In genomic region chr12:54222609-54223008, GRCh38 we compare ENCODE assay signal across 17 cellular contexts. TPM values are rescaled to one million over a fixed set of nuclear protein-coding genes. Genes with fewer than 3 reads are reported as not detected.
DNase-seq lines count a peak whose midpoint lies in the region; ATAC-seq and TF ChIP-seq lines count a peak whose summit lies in the region.
"Had no signal": no experiment of that assay in that cellular context is flagged by ENCODE, and none has a peak within 500 bp of the region (broad histone marks: within the 10 kb centered on the region; RNA-seq: fewer than 3 reads in every experiment).

No MANE protein-coding gene starts in this region.

- H3K79me2 ChIP-seq in OCI-LY7 (ENCODE audit: insufficient read depth, low read depth, low read length): no peaks in the 10 kb centered on the region

- H3K4me3 Mint-ChIP-seq in glutamatergic neuron (ENCODE audit: unreplicated experiment): no peak overlapping the region
- H3K4me3 Mint-ChIP-seq: activated CD4-positive, alpha-beta memory T cell treated with anti-CD3 and anti-CD28 coated beads for 36 hours; type B pancreatic cell had no signal

- no peak for TF ChIP-seq POLR2A in uterus (IDR thresholded peaks at IDR 0.05)

- no peaks in the 10 kb centered on the region for H3K27me3 ChIP-seq in uterus

- H3K27me3 Mint-ChIP-seq in glutamatergic neuron (ENCODE audit: unreplicated experiment): peaks cover 8% of the 10 kb centered on the region
- H3K27me3 Mint-ChIP-seq: activated CD4-positive, alpha-beta memory T cell treated with anti-CD3 and anti-CD28 coated beads for 36 hours had no signal

- H3K4me2 ChIP-seq in OCI-LY7 (ENCODE audit: low read length): no peak overlapping the region

- H3K27ac Mint-ChIP-seq in glutamatergic neuron (ENCODE audit: unreplicated experiment): no peak overlapping the region
- H3K27ac Mint-ChIP-seq: activated CD4-positive, alpha-beta memory T cell treated with anti-CD3 and anti-CD28 coated beads for 36 hours; type B pancreatic cell had no signal

- BruUV-seq in OCI-LY7 (replicated peaks; lab: Mats Ljungman, UMichigan): no TSS peak

- H3K4me3 ChIP-seq in fibroblast of pulmonary artery (replicated peaks; ENCODE audit: low read depth, low read length) (no peak overlapping the region), OCI-LY7 (ENCODE audit: low read depth, low read length, poor library complexity, severe bottlenecking) (no peak overlapping the region), uterus (no peak overlapping the region)
- H3K4me3 ChIP-seq: HAP-1, lung had no signal

- no peaks in the 10 kb centered on the region for H3K36me3 Mint-ChIP-seq in glutamatergic neuron (ENCODE audit: unreplicated experiment)
- H3K36me3 Mint-ChIP-seq: activated CD4-positive, alpha-beta memory T cell treated with anti-CD3 and anti-CD28 coated beads for 36 hours; type B pancreatic cell had no signal

- DNase-seq in A172 (ENCODE audit: low spot score): peak; percentile 89
- DNase-seq in HCEC 1CT: peak; percentile 98
- DNase-seq in T1000 (lab: John Stamatoyannopoulos, UW): peak; percentile 96
- peak; percentile 76 for DNase-seq in fibroblast of pulmonary artery (ENCODE audit: low read depth)
- no peak for DNase-seq in OCI-LY7 (ENCODE audit: low spot score)
- DNase-seq in glutamatergic neuron: no peak
- no peak for DNase-seq in uterus
- DNase-seq: activated CD4-positive, alpha-beta memory T cell treated with anti-CD3 and anti-CD28 coated beads for 36 hours; activated naive CD4-positive, alpha-beta T cell treated with Interleukin-2 at 50 U/mL for 16 hours; DMS79; hippocampal formation; NCI-H2081 treated with DMSO at 0.1 percent for 48 hours; stimulated activated CD4-positive, alpha-beta T cell treated with anti-CD3 and anti-CD28 coated beads, Interleukin-15, amount 100 ng/mL, for 24 hours had no signal

- ATAC-seq in HG02852 (IDR thresholded peaks at IDR 0.05; ENCODE audit: unreplicated experiment): no peak

- intact Hi-C loops in OCI-LY7 (cut with micrococcal nuclease; ENCODE audit: unreplicated experiment): no loop called here
- intact Hi-C loops in uterus (cut with DNase I; ENCODE audit: low total_unique reads): no loop called here

- POLR2A ChIA-PET in OCI-LY7 (lab: Charles Lee): interaction anchor here (0.9 kb wide), 1 partner anchor 38 kb away, joined by 4 read pairs; no protein-coding TSS in a partner anchor

- no peak overlapping the region for H2AFZ ChIP-seq in OCI-LY7 (ENCODE audit: low read length)

- CTCF ChIA-PET in OCI-LY7 (lab: Charles Lee; ENCODE audit: unreplicated experiment): interaction anchor here (1.0 kb wide), 1 partner anchor 139 kb away, joined by 3 read pairs; no protein-coding TSS in a partner anchor

- no peaks in the 10 kb centered on the region for H3K9me3 Mint-ChIP-seq in glutamatergic neuron (ENCODE audit: unreplicated experiment)
- H3K9me3 Mint-ChIP-seq: activated CD4-positive, alpha-beta memory T cell treated with anti-CD3 and anti-CD28 coated beads for 36 hours; type B pancreatic cell had no signal

- H3K9me3 ChIP-seq in OCI-LY7 (ENCODE audit: low read length): no peaks in the 10 kb centered on the region
- no peaks in the 10 kb centered on the region for H3K9me3 ChIP-seq in uterus
- H3K9me3 ChIP-seq: HAP-1 had no signal

- H4K20me1 ChIP-seq in OCI-LY7 (ENCODE audit: insufficient read depth, low read length): no peaks in the 10 kb centered on the region

- no peaks in the 10 kb centered on the region for H3K36me3 ChIP-seq in OCI-LY7 (ENCODE audit: insufficient read depth, low read length)
- H3K36me3 ChIP-seq in uterus: no peaks in the 10 kb centered on the region
- H3K36me3 ChIP-seq: HAP-1 had no signal

- TF ChIP-seq CTCF in fibroblast of pulmonary artery (IDR thresholded peaks at IDR 0.05; ENCODE audit: low read length, missing control alignments) (no peak), OCI-LY7 (conservative IDR thresholded peaks at IDR 0.05; ENCODE audit: low read length) (no peak), glutamatergic neuron (IDR thresholded peaks at IDR 0.05; ENCODE audit: partially characterized antibody, unreplicated experiment) (no peak), uterus (IDR thresholded peaks at IDR 0.05) (no peak)

- H3K4me1 ChIP-seq in OCI-LY7 (ENCODE audit: insufficient read depth, low read length, poor library complexity, severe bottlenecking) (peaks cover 22% of the 10 kb centered on the region), uterus (peaks cover 0 to 6% of the 10 kb centered on the region in 2 donors)
- H3K4me1 ChIP-seq: HAP-1 had no signal

- H3K27ac ChIP-seq in OCI-LY7 (ENCODE audit: low read depth, low read length, poor library complexity, severe bottlenecking) (no peak overlapping the region), uterus (no peak overlapping the region)

- no peaks in the 10 kb centered on the region for H3K9me2 ChIP-seq in OCI-LY7 (ENCODE audit: insufficient read depth, low read length)

- peaks cover 13% of the 10 kb centered on the region for H3K4me1 Mint-ChIP-seq in glutamatergic neuron (ENCODE audit: low read depth, unreplicated experiment)

RNA-seq across cellular contexts. Expression of gene SMUG1, which starts 33.8 kb away (rescaled TPM):
- total RNA-seq in A172 (2014; rRNA removed; shearing (Covaris generic)): 27.2 and 37.8 TPM in 2 replicates
- 28.2 and 42.5 TPM in 2 replicates for total RNA-seq in OCI-LY7 (2014; rRNA removed; shearing (Covaris generic))
- total RNA-seq in OCI-LY7 (2022) (36.0 and 37.9 TPM in 2 replicates), glutamatergic neuron (ENCODE audit: unreplicated experiment) (39.3 TPM), uterus (10 to 100 TPM in 3 of 4 donors, 1 to 10 TPM in 1; 8.2 to 39.7 (median 19.2) TPM)

RNA-seq across cellular contexts. Expression of gene CBX5, which starts 57.3 kb away (rescaled TPM):
- 46.2 and 47.6 TPM in 2 replicates for total RNA-seq in A172 (2014; rRNA removed; shearing (Covaris generic))
- 97.8 and 115 TPM in 2 replicates for total RNA-seq in OCI-LY7 (2014; rRNA removed; shearing (Covaris generic))
- total RNA-seq in OCI-LY7 (2022) (299 and 321 TPM in 2 replicates), glutamatergic neuron (ENCODE audit: unreplicated experiment) (225 TPM), uterus (100 to 1,000 TPM in 1 of 4 donors, 10 to 100 TPM in 3; 20.5 to 133 (median 50.1) TPM)

RNA-seq across cellular contexts. Expression of gene HNRNPA1, which starts 57.9 kb away (rescaled TPM):
- 508 and 537 TPM in 2 replicates for total RNA-seq in A172 (2014; rRNA removed; shearing (Covaris generic))
- 713 and 899 TPM in 2 replicates for total RNA-seq in OCI-LY7 (2014; rRNA removed; shearing (Covaris generic))
- total RNA-seq in OCI-LY7 (2022): 2,128 and 2,331 TPM in 2 replicates
- 1,556 TPM for total RNA-seq in glutamatergic neuron (ENCODE audit: unreplicated experiment)
- 1,000 to 10,000 TPM in 2 of 4 donors, 100 to 1,000 TPM in 2; 245 to 1,238 (median 796) TPM for total RNA-seq in uterus

Comparison
In these comparisons a context has a peak if more than half of its experiments do, and no peak if none do; other contexts are left out.
1. DNase-seq: peak in A172 (single experiment), HCEC 1CT (single experiment), T1000 (single experiment) and fibroblast of pulmonary artery (single experiment); none in OCI-LY7 (single experiment), glutamatergic neuron (single experiment) and uterus (0 of 2).